1 cellular context compared by ENCODE assay signal in the genomic region with DNA sequence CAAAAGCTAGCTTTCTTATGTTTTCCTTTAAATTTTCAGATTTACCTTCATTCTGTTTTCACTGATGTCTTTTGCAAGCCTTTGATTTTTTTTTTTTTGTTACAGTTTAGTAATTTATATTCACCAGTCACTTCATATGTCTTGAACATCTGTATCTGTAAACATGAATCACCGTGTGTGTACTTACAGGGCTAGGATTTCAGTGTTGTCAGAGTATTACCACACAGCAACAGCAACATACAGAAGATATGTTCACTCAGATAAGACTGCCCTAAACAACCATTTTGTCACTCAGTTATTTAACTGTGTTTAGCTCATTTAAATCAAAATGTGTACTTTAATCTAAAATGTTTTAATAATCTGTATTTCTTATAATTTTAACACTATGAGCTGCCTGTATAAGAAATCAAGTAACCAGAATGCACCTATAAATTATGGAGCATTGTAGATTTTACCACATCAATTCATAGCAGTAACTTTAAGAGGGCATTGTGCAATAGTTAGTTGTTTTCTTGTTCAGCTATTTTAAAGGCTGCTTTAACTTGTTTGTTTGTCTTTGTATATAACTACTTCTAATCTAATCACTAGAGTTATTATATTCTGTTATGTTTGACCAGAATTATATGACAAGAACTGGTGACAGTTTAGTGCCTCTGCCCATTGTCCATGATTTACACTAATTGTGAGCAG.
TF ChIP-seq lines count a peak whose summit lies in the region.

No MANE protein-coding gene starts in this region.

TF ChIP-seq in K562, 482 proteins besides CTCF, POLR2A, EP300 and RAD21:
- TF ChIP-seq, protein P1, sequence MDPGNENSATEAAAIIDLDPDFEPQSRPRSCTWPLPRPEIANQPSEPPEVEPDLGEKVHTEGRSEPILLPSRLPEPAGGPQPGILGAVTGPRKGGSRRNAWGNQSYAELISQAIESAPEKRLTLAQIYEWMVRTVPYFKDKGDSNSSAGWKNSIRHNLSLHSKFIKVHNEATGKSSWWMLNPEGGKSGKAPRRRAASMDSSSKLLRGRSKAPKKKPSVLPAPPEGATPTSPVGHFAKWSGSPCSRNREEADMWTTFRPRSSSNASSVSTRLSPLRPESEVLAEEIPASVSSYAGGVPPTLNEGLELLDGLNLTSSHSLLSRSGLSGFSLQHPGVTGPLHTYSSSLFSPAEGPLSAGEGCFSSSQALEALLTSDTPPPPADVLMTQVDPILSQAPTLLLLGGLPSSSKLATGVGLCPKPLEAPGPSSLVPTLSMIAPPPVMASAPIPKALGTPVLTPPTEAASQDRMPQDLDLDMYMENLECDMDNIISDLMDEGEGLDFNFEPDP (CRISPR knock-in tag; IDR thresholded peaks at IDR 0.05): no peak
- no peak for TF ChIP-seq ZNF133 (CRISPR knock-in tag; IDR thresholded peaks at IDR 0.05)
- TF ChIP-seq, protein P2, sequence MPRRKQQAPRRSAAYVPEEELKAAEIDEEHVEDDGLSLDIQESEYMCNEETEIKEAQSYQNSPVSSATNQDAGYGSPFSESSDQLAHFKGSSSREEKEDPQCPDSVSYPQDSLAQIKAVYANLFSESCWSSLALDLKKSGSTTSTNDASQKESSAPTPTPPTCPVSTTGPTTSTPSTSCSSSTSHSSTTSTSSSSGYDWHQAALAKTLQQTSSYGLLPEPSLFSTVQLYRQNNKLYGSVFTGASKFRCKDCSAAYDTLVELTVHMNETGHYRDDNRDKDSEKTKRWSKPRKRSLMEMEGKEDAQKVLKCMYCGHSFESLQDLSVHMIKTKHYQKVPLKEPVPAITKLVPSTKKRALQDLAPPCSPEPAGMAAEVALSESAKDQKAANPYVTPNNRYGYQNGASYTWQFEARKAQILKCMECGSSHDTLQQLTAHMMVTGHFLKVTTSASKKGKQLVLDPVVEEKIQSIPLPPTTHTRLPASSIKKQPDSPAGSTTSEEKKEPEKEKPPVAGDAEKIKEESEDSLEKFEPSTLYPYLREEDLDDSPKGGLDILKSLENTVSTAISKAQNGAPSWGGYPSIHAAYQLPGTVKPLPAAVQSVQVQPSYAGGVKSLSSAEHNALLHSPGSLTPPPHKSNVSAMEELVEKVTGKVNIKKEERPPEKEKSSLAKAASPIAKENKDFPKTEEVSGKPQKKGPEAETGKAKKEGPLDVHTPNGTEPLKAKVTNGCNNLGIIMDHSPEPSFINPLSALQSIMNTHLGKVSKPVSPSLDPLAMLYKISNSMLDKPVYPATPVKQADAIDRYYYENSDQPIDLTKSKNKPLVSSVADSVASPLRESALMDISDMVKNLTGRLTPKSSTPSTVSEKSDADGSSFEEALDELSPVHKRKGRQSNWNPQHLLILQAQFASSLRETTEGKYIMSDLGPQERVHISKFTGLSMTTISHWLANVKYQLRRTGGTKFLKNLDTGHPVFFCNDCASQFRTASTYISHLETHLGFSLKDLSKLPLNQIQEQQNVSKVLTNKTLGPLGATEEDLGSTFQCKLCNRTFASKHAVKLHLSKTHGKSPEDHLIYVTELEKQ (CRISPR knock-in tag; IDR thresholded peaks at IDR 0.05): no peak
- TF ChIP-seq NCOA6 (IDR thresholded peaks at IDR 0.05): no peak
- TF ChIP-seq XRCC5 (IDR thresholded peaks at IDR 0.05; ENCODE audit: low read depth, low read length): no peak
- no peak for TF ChIP-seq ZNF165 (CRISPR knock-in tag; IDR thresholded peaks at IDR 0.05; ENCODE audit: borderline replicate concordance)
- no peak for TF ChIP-seq MCM5 (IDR thresholded peaks at IDR 0.05; ENCODE audit: low read depth)
- TF ChIP-seq MIER1 (IDR thresholded peaks at IDR 0.05; ENCODE audit: low read depth): no peak
- TF ChIP-seq RB1 (IDR thresholded peaks at IDR 0.05; ENCODE audit: low read depth): no peak
- TF ChIP-seq, protein P3, sequence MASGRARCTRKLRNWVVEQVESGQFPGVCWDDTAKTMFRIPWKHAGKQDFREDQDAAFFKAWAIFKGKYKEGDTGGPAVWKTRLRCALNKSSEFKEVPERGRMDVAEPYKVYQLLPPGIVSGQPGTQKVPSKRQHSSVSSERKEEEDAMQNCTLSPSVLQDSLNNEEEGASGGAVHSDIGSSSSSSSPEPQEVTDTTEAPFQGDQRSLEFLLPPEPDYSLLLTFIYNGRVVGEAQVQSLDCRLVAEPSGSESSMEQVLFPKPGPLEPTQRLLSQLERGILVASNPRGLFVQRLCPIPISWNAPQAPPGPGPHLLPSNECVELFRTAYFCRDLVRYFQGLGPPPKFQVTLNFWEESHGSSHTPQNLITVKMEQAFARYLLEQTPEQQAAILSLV (tag; IDR thresholded peaks at IDR 0.05): 0 out of 2 replicates have a peak, but pooled peaks have one; percentile 12
- no peak for TF ChIP-seq ZSCAN32 (CRISPR knock-in tag; IDR thresholded peaks at IDR 0.05)
- TF ChIP-seq CEBPG (CRISPR knock-in tag; IDR thresholded peaks at IDR 0.05): no peak
- TF ChIP-seq CEBPG (tag; conservative IDR thresholded peaks at IDR 0.05 in 1 of 2, IDR thresholded peaks at IDR 0.05 in 1 of 2): peak; percentile 82 to 89
- TF ChIP-seq TGIF2 (CRISPR knock-in tag; IDR thresholded peaks at IDR 0.05): no peak
- TF ChIP-seq CEBPB (tag; IDR thresholded peaks at IDR 0.05): peak; percentile 91
- TF ChIP-seq, protein P4, sequence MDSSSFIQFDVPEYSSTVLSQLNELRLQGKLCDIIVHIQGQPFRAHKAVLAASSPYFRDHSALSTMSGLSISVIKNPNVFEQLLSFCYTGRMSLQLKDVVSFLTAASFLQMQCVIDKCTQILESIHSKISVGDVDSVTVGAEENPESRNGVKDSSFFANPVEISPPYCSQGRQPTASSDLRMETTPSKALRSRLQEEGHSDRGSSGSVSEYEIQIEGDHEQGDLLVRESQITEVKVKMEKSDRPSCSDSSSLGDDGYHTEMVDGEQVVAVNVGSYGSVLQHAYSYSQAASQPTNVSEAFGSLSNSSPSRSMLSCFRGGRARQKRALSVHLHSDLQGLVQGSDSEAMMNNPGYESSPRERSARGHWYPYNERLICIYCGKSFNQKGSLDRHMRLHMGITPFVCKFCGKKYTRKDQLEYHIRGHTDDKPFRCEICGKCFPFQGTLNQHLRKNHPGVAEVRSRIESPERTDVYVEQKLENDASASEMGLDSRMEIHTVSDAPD (CRISPR knock-in tag; IDR thresholded peaks at IDR 0.05): no peak
- TF ChIP-seq MAFG (tag; conservative IDR thresholded peaks at IDR 0.05): no peak
- no peak for TF ChIP-seq GABPB2 (CRISPR knock-in tag; conservative IDR thresholded peaks at IDR 0.05)
